Comparison of ENCODE assay signal across 2 cellular contexts in the genomic region with DNA sequence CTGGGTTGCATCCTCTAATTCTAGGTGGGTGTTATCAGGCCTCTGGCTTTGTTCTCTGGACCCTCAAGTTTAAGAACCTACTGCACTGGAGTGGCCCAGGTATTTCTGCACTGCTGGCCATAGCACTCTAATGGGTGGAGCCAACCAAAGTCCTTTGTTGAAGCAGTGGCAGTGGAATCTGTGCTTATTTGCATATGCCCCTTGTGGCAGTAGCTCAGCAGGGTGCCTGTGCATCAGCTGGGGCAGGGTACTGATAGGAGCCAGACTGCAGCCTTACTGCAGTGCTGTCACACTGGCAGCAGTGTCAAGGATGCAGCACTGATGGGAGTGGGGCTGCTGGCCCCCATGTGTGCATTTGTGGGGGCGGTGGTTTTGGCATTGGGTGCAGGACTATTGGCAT.
TF ChIP-seq lines count a peak whose summit lies in the region.

No MANE protein-coding gene starts in this region.

TF ChIP-seq in SK-N-SH, 30 proteins besides CTCF, POLR2A, EP300 and RAD21:
- TF ChIP-seq, protein P1, sequence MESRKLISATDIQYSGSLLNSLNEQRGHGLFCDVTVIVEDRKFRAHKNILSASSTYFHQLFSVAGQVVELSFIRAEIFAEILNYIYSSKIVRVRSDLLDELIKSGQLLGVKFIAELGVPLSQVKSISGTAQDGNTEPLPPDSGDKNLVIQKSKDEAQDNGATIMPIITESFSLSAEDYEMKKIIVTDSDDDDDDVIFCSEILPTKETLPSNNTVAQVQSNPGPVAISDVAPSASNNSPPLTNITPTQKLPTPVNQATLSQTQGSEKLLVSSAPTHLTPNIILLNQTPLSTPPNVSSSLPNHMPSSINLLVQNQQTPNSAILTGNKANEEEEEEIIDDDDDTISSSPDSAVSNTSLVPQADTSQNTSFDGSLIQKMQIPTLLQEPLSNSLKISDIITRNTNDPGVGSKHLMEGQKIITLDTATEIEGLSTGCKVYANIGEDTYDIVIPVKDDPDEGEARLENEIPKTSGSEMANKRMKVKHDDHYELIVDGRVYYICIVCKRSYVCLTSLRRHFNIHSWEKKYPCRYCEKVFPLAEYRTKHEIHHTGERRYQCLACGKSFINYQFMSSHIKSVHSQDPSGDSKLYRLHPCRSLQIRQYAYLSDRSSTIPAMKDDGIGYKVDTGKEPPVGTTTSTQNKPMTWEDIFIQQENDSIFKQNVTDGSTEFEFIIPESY (IDR thresholded peaks at IDR 0.05; ENCODE audit: borderline replicate concordance, low read depth): no peak
- TF ChIP-seq ELF1 (IDR thresholded peaks at IDR 0.05): no peak
- TF ChIP-seq SMC3 (IDR thresholded peaks at IDR 0.05; ENCODE audit: low read depth, low read length): no peak
- no peak for TF ChIP-seq JUND (IDR thresholded peaks at IDR 0.05)
- TF ChIP-seq, protein P2, sequence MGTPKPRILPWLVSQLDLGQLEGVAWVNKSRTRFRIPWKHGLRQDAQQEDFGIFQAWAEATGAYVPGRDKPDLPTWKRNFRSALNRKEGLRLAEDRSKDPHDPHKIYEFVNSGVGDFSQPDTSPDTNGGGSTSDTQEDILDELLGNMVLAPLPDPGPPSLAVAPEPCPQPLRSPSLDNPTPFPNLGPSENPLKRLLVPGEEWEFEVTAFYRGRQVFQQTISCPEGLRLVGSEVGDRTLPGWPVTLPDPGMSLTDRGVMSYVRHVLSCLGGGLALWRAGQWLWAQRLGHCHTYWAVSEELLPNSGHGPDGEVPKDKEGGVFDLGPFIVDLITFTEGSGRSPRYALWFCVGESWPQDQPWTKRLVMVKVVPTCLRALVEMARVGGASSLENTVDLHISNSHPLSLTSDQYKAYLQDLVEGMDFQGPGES (IDR thresholded peaks at IDR 0.05; ENCODE audit: low read depth, low read length): no peak
- TF ChIP-seq, protein P3, sequence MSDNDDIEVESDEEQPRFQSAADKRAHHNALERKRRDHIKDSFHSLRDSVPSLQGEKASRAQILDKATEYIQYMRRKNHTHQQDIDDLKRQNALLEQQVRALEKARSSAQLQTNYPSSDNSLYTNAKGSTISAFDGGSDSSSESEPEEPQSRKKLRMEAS (IDR thresholded peaks at IDR 0.05; ENCODE audit: low read depth): no peak
- TF ChIP-seq MEF2A (IDR thresholded peaks at IDR 0.05; ENCODE audit: borderline replicate concordance, low read depth): no peak
- TF ChIP-seq NFIC (IDR thresholded peaks at IDR 0.05; ENCODE audit: borderline replicate concordance): no peak
- TF ChIP-seq GABPA (IDR thresholded peaks at IDR 0.05; ENCODE audit: low read depth): no peak
- TF ChIP-seq, protein P4, sequence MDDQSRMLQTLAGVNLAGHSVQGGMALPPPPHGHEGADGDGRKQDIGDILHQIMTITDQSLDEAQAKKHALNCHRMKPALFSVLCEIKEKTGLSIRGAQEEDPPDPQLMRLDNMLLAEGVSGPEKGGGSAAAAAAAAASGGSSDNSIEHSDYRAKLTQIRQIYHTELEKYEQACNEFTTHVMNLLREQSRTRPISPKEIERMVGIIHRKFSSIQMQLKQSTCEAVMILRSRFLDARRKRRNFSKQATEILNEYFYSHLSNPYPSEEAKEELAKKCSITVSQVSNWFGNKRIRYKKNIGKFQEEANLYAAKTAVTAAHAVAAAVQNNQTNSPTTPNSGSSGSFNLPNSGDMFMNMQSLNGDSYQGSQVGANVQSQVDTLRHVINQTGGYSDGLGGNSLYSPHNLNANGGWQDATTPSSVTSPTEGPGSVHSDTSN (IDR thresholded peaks at IDR 0.05): no peak
- TF ChIP-seq FOSL2 (IDR thresholded peaks at IDR 0.05; ENCODE audit: borderline replicate concordance, low read depth): no peak

TF ChIP-seq in SK-N-SH treated with all-trans-retinoic acid at 6 μM for 48 hours, 23 proteins besides CTCF, POLR2A, EP300 and RAD21 (continued from another document):
- TF ChIP-seq, protein P5, sequence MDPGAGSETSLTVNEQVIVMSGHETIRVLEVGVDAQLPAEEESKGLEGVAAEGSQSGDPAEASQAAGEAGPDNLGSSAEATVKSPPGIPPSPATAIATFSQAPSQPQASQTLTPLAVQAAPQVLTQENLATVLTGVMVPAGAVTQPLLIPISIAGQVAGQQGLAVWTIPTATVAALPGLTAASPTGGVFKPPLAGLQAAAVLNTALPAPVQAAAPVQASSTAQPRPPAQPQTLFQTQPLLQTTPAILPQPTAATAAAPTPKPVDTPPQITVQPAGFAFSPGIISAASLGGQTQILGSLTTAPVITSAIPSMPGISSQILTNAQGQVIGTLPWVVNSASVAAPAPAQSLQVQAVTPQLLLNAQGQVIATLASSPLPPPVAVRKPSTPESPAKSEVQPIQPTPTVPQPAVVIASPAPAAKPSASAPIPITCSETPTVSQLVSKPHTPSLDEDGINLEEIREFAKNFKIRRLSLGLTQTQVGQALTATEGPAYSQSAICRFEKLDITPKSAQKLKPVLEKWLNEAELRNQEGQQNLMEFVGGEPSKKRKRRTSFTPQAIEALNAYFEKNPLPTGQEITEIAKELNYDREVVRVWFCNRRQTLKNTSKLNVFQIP (CRISPR knock-in tag; IDR thresholded peaks at IDR 0.05; ENCODE audit: borderline replicate concordance, low read depth): no peak
- TF ChIP-seq, protein P6, sequence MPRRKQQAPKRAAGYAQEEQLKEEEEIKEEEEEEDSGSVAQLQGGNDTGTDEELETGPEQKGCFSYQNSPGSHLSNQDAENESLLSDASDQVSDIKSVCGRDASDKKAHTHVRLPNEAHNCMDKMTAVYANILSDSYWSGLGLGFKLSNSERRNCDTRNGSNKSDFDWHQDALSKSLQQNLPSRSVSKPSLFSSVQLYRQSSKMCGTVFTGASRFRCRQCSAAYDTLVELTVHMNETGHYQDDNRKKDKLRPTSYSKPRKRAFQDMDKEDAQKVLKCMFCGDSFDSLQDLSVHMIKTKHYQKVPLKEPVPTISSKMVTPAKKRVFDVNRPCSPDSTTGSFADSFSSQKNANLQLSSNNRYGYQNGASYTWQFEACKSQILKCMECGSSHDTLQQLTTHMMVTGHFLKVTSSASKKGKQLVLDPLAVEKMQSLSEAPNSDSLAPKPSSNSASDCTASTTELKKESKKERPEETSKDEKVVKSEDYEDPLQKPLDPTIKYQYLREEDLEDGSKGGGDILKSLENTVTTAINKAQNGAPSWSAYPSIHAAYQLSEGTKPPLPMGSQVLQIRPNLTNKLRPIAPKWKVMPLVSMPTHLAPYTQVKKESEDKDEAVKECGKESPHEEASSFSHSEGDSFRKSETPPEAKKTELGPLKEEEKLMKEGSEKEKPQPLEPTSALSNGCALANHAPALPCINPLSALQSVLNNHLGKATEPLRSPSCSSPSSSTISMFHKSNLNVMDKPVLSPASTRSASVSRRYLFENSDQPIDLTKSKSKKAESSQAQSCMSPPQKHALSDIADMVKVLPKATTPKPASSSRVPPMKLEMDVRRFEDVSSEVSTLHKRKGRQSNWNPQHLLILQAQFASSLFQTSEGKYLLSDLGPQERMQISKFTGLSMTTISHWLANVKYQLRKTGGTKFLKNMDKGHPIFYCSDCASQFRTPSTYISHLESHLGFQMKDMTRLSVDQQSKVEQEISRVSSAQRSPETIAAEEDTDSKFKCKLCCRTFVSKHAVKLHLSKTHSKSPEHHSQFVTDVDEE (CRISPR knock-in tag; IDR thresholded peaks at IDR 0.05): no peak
- TF ChIP-seq ZC3H10 (CRISPR knock-in tag; IDR thresholded peaks at IDR 0.05) (no peak), ARNTL (CRISPR knock-in tag; IDR thresholded peaks at IDR 0.05; ENCODE audit: borderline replicate concordance, low read depth) (no peak), TOX (CRISPR knock-in tag; IDR thresholded peaks at IDR 0.05; ENCODE audit: borderline replicate concordance) (no peak), ZFP30 (CRISPR knock-in tag; IDR thresholded peaks at IDR 0.05) (no peak), RARB (CRISPR knock-in tag; IDR thresholded peaks at IDR 0.05) (no peak), CSDC2 (CRISPR knock-in tag; IDR thresholded peaks at IDR 0.05) (no peak), ESRRG (CRISPR knock-in tag; IDR thresholded peaks at IDR 0.05) (no peak)
- TF ChIP-seq, protein P7, sequence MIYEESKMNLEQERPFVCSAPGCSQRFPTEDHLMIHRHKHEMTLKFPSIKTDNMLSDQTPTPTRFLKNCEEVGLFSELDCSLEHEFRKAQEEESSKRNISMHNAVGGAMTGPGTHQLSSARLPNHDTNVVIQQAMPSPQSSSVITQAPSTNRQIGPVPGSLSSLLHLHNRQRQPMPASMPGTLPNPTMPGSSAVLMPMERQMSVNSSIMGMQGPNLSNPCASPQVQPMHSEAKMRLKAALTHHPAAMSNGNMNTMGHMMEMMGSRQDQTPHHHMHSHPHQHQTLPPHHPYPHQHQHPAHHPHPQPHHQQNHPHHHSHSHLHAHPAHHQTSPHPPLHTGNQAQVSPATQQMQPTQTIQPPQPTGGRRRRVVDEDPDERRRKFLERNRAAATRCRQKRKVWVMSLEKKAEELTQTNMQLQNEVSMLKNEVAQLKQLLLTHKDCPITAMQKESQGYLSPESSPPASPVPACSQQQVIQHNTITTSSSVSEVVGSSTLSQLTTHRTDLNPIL (CRISPR knock-in tag; IDR thresholded peaks at IDR 0.05; ENCODE audit: low read depth): no peak
